In the genomic region with DNA sequence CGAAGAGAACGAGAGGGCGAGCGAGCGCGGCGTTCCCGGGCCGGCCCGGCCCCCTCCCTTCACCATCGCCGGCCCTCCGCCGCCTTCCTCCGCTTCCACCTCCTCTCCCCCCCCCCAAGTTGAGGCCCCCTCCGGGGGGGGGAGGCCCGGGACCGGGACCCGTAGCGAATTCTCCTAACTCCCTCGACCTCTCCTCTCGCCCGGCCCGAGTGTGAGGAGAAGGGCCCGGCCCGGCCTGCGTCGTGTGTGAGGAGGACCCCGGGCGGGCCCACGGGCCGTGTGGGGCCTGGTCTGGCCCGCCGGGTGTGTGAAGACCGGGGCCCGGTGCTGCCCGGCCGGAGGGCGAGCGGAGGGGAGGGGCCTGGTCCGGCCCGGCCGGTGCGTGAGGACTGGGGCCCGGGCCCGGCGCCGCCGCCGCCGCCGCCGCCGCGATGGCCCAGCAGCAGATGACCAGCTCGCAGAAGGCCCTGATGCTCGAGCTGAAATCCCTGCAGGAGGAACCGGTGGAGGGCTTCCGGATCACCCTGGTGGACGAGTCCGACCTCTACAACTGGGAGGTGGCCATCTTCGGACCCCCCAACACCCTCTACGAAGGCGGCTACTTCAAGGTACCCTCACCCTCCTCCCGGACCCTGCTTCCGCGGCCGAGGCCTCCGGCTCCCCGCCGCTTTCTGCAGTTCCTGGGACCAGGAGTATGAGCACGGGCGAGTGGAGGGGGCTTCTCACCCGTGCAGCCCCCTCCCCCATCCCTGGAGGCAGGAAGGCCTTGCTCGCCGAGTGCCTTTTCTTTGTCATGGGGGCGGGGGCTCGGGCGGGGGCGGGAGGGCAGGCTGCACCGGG, we compare ENCODE assay signal across 8 cellular contexts. TPM values are rescaled to one million over a fixed set of nuclear protein-coding genes. Genes with fewer than 3 reads are reported as not detected.
A peak's percentile ranks its signal among the peaks of the same experiment; 100 is the strongest.
DNase-seq lines count a peak whose midpoint lies in the region; ATAC-seq and TF ChIP-seq lines count a peak whose summit lies in the region.

No MANE protein-coding gene starts in this region.

- H3K4me1 ChIP-seq in foreskin keratinocyte: peaks cover 28% of the 10 kb centered on the region
- peaks cover 4 to 10% of the 10 kb centered on the region in 2 donors for H3K4me1 ChIP-seq in neuronal stem cell (ENCODE audit: control insufficient read depth in 2 of 2, insufficient read depth in 1 of 2, low read depth in 1 of 2, low read length in 2 of 2)
- H3K4me1 ChIP-seq in thyroid gland: peaks cover 28 to 33% of the 10 kb centered on the region in 2 donors

- TF ChIP-seq CTCF in foreskin keratinocyte (conservative IDR thresholded peaks at IDR 0.05) (no peak), thyroid gland (IDR thresholded peaks at IDR 0.05) (peak in 3 of 6 experiments; percentile 18 to 29 (median 24))

- ATAC-seq in GM19025 (IDR thresholded peaks at IDR 0.05; ENCODE audit: low read depth, unreplicated experiment): peak; percentile 12
- ATAC-seq in HG03354 (IDR thresholded peaks at IDR 0.05; ENCODE audit: poor library complexity, severe bottlenecking, unreplicated experiment): peak; percentile 33
- peak; percentile 45 for ATAC-seq in foreskin keratinocyte

- peak overlapping the region; percentile 99 for H2AK5ac ChIP-seq in neuronal stem cell (ENCODE audit: low read depth, low read length)

- H3K14ac ChIP-seq in neuronal stem cell (ENCODE audit: low read length): peak overlapping the region; percentile 84

- H3K4me2 ChIP-seq in neuronal stem cell (ENCODE audit: insufficient read depth, low read length, poor library complexity, severe bottlenecking): peak overlapping the region; percentile 37

- H3K18ac ChIP-seq in neuronal stem cell (ENCODE audit: low read length): peak overlapping the region; percentile 98

- no peak overlapping the region for H2BK12ac ChIP-seq in neuronal stem cell (ENCODE audit: low read length)

- H3K36me3 ChIP-seq in neuronal stem cell (replicated peaks in 1 of 2; ENCODE audit: control insufficient read depth in 2 of 2, insufficient read depth in 2 of 2, low read length in 2 of 2): peaks cover 0 to 14% of the 10 kb centered on the region in 2 donors
- H3K36me3 ChIP-seq in thyroid gland: no peaks in the 10 kb centered on the region

- DNase-seq in C1 segment of cervical spinal cord (lab: John Stamatoyannopoulos, UW) (peak in 13 of 14 donors; percentile 51 to 89 (median 71)), RKO (ENCODE audit: low spot score) (peak; percentile 79), foreskin keratinocyte (peak; percentile 26 to 31), neuronal stem cell (ENCODE audit: low spot score) (peak; percentile 70), thyroid gland (peak; percentile 55 to 63)
- peak; percentile 24 for DNase-seq in activated gamma-delta T cell treated with anti-CD3 and anti-CD28 coated beads, Interleukin-2, amount 50 U/mL, for 16 hours (ENCODE audit: low read depth)

- H3K27me3 ChIP-seq in foreskin keratinocyte: no peaks in the 10 kb centered on the region
- no peaks in the 10 kb centered on the region for H3K27me3 ChIP-seq in neuronal stem cell (ENCODE audit: control insufficient read depth in 3 of 3, insufficient read depth in 3 of 3, low read depth in 1 of 3, low read length in 3 of 3)
- no peaks in the 10 kb centered on the region for H3K27me3 ChIP-seq in thyroid gland

- peak overlapping the region; percentile 91 for H3K9ac ChIP-seq in neuronal stem cell (ENCODE audit: low read depth, low read length, poor library complexity)

- intact Hi-C loops in thyroid gland (cut with DNase I): loop anchor here (10.0 kb wide), 2 partner anchors 227 to 257 kb away; a partner anchor contains a TSS

- H2BK15ac ChIP-seq in neuronal stem cell (ENCODE audit: low read length): peak overlapping the region; percentile 77

- no CpG with 5 or more reads among the region's 81 CpGs for WGBS in neuronal stem cell (ENCODE audit: extremely low coverage in 2 of 2, insufficient read length in 2 of 2, insufficient replicate concordance in 1 of 2), 2 donors
- WGBS in thyroid gland, 2 donors: 0% methylated on average over 15 to 25 of the region's 81 CpGs

- peak overlapping the region; percentile 57 for H4K8ac ChIP-seq in neuronal stem cell (ENCODE audit: low read depth, low read length)

- peak overlapping the region; percentile 98 for H4K91ac ChIP-seq in neuronal stem cell (ENCODE audit: low read depth, low read length, poor library complexity)

- H3K9me3 ChIP-seq in neuronal stem cell (replicated peaks in 1 of 2; ENCODE audit: control insufficient read depth in 2 of 2, insufficient read depth in 1 of 2, low read depth in 1 of 2, low read length in 2 of 2) (no peaks in the 10 kb centered on the region), thyroid gland (no peaks in the 10 kb centered on the region)

- H3K27ac ChIP-seq in foreskin keratinocyte (peak overlapping the region; percentile 81), neuronal stem cell (replicated peaks; ENCODE audit: low read length) (peak overlapping the region; percentile 99), thyroid gland (peak overlapping the region; percentile 97 to 99 (median 97))

- peak overlapping the region; percentile 78 for H2BK120ac ChIP-seq in neuronal stem cell (ENCODE audit: low read depth, low read length)

- peaks cover 1% of the 10 kb centered on the region for H3K79me1 ChIP-seq in neuronal stem cell (ENCODE audit: low read depth, low read length)

- H2AFZ ChIP-seq in neuronal stem cell (ENCODE audit: low read length): peak overlapping the region; percentile 77

- peak overlapping the region; percentile 94 for H3K4ac ChIP-seq in neuronal stem cell (ENCODE audit: low read length)

- TF ChIP-seq POLR2A in thyroid gland (IDR thresholded peaks at IDR 0.05): peak in 1 of 2 donors; percentile 36

- peak overlapping the region; percentile 100 for H2BK5ac ChIP-seq in neuronal stem cell (ENCODE audit: low read length)

- H3K4me3 ChIP-seq in neuronal stem cell (ENCODE audit: low read length in 2 of 2) (peak overlapping the region; percentile 65 to 87), thyroid gland (replicated peaks in 1 of 3) (peak overlapping the region; percentile 58 to 90 (median 62))

- H3K23ac ChIP-seq in neuronal stem cell (ENCODE audit: low read depth, low read length, poor library complexity): peak overlapping the region; percentile 68

RNA-seq across cellular contexts. Expression of a gene that starts 0.6 kb away (rescaled TPM):
- total RNA-seq in foreskin keratinocyte (28.7 and 31.1 TPM in 2 replicates), thyroid gland (10 to 100 TPM; 22.8 to 31.4 (median 25.8) TPM)
- 24.7 and 25.4 TPM in 2 replicates for polyA plus RNA-seq in foreskin keratinocyte
- 133 TPM for polyA plus RNA-seq in neuronal stem cell (2013, experiment 1 of 2)
- polyA plus RNA-seq in neuronal stem cell (2013, experiment 2 of 2): 136 TPM

RNA-seq across cellular contexts. Expression of a gene that starts 22.2 kb away (rescaled TPM):
- total RNA-seq in foreskin keratinocyte (89.9 and 199 TPM in 2 replicates), thyroid gland (not detected)
- 127 and 247 TPM in 2 replicates for polyA plus RNA-seq in foreskin keratinocyte
- polyA plus RNA-seq in neuronal stem cell (2013, experiment 1 of 2): 0.06 TPM
- not detected for polyA plus RNA-seq in neuronal stem cell (2013, experiment 2 of 2)

Comparison
In these comparisons a context has a peak if more than half of its experiments do, and no peak if none do; other contexts are left out.
1. Peak in every context shown above with its lines: DNase-seq, ATAC-seq, H3K4me3 ChIP-seq and H3K27ac ChIP-seq.
2. DNase-seq: peak in every context shown above with its lines; median percentile 79 in RKO; 71 in C1 segment of cervical spinal cord; 70 in neuronal stem cell; 59 in thyroid gland; 28 in foreskin keratinocyte; 24 in activated gamma-delta T cell treated with anti-CD3 and anti-CD28 coated beads, Interleukin-2, amount 50 U/mL, for 16 hours.
3. RNA of a gene that starts 22.2 kb away (total RNA-seq): 89.9 to 199 TPM in foreskin keratinocyte; not detected in thyroid gland; every median in the first group is over 10 times any median in the second.